ENCODE assay signal across 21 cellular contexts in genomic region chr1:203346755-203347102, GRCh38. TPM values are rescaled to one million over a fixed set of nuclear protein-coding genes. Genes with fewer than 3 reads are reported as not detected.
A peak's percentile ranks its signal among the peaks of the same experiment; 100 is the strongest.
DNase-seq lines count a peak whose midpoint lies in the region; ATAC-seq, FAIRE-seq and TF ChIP-seq lines count a peak whose summit lies in the region.
"Had no signal": no experiment of that assay in that cellular context is flagged by ENCODE, and none has a peak within 500 bp of the region (broad histone marks: within the 10 kb centered on the region; RNA-seq: fewer than 3 reads in every experiment).

No MANE protein-coding gene starts in this region.

- H3K9me3 ChIP-seq in A549: no peaks in the 10 kb centered on the region
- H3K9me3 ChIP-seq in HEK293 (ENCODE audit: control insufficient read depth, insufficient read depth, low read depth, low read length): no peaks in the 10 kb centered on the region
- H3K9me3 ChIP-seq in tibial artery: no peaks in the 10 kb centered on the region
- H3K9me3 ChIP-seq in ascending aorta: no peaks in the 10 kb centered on the region
- H3K9me3 ChIP-seq: BE2C, Peyer's patch, SJCRH30 had no signal

- CTCF ChIA-PET in A549 (lab: Yijun Ruan, JAX): interaction anchor here (0.8 to 23.4 kb wide), 9 partner anchors 9 to 356 kb away, joined by 3 to 510 read pairs (median 121); partner anchors contain the start of genes FMOD, OPTC and PRELP
- CTCF ChIA-PET in HEK293 (lab: Yijun Ruan, JAX): interaction anchor here (0.5 to 16.4 kb wide), 8 partner anchors 10 to 356 kb away, joined by 3 to 371 read pairs (median 5); partner anchors contain the start of gene PRELP

- no peak overlapping the region for H3K23ac ChIP-seq in mesendoderm (ENCODE audit: low read length)

- TF ChIP-seq CTCF in A549 (IDR thresholded peaks at IDR 0.05) (no peak), HEK293 (tag by site-specific recombination; IDR thresholded peaks at IDR 0.05) (no peak), tibial artery (IDR thresholded peaks at IDR 0.05) (no peak), foreskin keratinocyte (conservative IDR thresholded peaks at IDR 0.05) (no peak), ascending aorta (IDR thresholded peaks at IDR 0.05) (no peak)

- intact Hi-C loops in tibial artery (cut with DNase I; ENCODE audit: low total_unique reads): loop anchor here (10.0 kb wide), 1 partner anchor 358 kb away; no protein-coding TSS in a partner anchor
- intact Hi-C loops in ascending aorta (cut with DNase I): loop anchor here (10.0 kb wide), 1 partner anchor 348 kb away; no protein-coding TSS in a partner anchor

- no peak overlapping the region for H4K8ac ChIP-seq in mesendoderm (ENCODE audit: low read depth, low read length)

- H3K27ac ChIP-seq in A549 (no peak overlapping the region), HEK293 (ENCODE audit: extremely low read depth, low read depth, low read length) (no peak overlapping the region), mesendoderm (ENCODE audit: low read depth, low read length) (no peak overlapping the region), tibial artery (peak overlapping the region; percentile 73 to 90), foreskin keratinocyte (no peak overlapping the region), ascending aorta (no peak overlapping the region)
- H3K27ac ChIP-seq: Peyer's patch, SJCRH30 had no signal

- H3K36me3 ChIP-seq in HEK293 (ENCODE audit: control insufficient read depth in 2 of 2, insufficient read depth in 1 of 2, low read length in 2 of 2) (no peaks in the 10 kb centered on the region), mesendoderm (ENCODE audit: control insufficient read depth, insufficient read depth, low read length) (no peaks in the 10 kb centered on the region), tibial artery (peaks cover 6 to 17% (median 15%) of the 10 kb centered on the region in 3 donors), ascending aorta (peaks cover 6 to 23% of the 10 kb centered on the region in 2 donors)
- H3K36me3 ChIP-seq: BE2C, Peyer's patch, SJCRH30 had no signal

- H3K27me3 ChIP-seq in mesendoderm (ENCODE audit: insufficient read depth, low read length, poor library complexity) (no peaks in the 10 kb centered on the region), tibial artery (no peaks in the 10 kb centered on the region), foreskin keratinocyte (peaks cover 37% of the 10 kb centered on the region), ascending aorta (no peaks in the 10 kb centered on the region)
- H3K27me3 ChIP-seq: BE2C, Peyer's patch, SJCRH30 had no signal

- POLR2A ChIA-PET in A549 (lab: Yijun Ruan, JAX) (no interaction called here), HEK293 (lab: Yijun Ruan, JAX) (no interaction called here)

- no peak overlapping the region for H4K5ac ChIP-seq in mesendoderm (ENCODE audit: low read length)

- no peaks in the 10 kb centered on the region for H3K79me1 ChIP-seq in mesendoderm (ENCODE audit: low read length)

- H3K4me1 ChIP-seq in A549 (no peaks in the 10 kb centered on the region), HEK293 (ENCODE audit: control insufficient read depth, insufficient read depth, low read length) (no peaks in the 10 kb centered on the region), mesendoderm (ENCODE audit: control insufficient read depth, low read depth, low read length) (peaks cover 11% of the 10 kb centered on the region), tibial artery (peaks cover 0 to 93% (median 74%) of the 10 kb centered on the region in 4 donors), foreskin keratinocyte (no peaks in the 10 kb centered on the region), ascending aorta (peaks cover 3 to 65% of the 10 kb centered on the region in 2 donors)
- H3K4me1 ChIP-seq: BE2C had no signal

- no peak for TF ChIP-seq POLR2A in A549 (IDR thresholded peaks at IDR 0.05; ENCODE audit: low read length)

- H3K79me2 ChIP-seq in mesendoderm (ENCODE audit: control insufficient read depth, insufficient read depth, low read length): no peaks in the 10 kb centered on the region

- no peak overlapping the region for H3K56ac ChIP-seq in mesendoderm (ENCODE audit: low read length)

- H3K4me3 ChIP-seq in A549 (no peak overlapping the region), HEK293 (ENCODE audit: low read depth, low read length) (no peak overlapping the region), mesendoderm (ENCODE audit: low read length) (no peak overlapping the region), tibial artery (no peak overlapping the region), ascending aorta (peak overlapping the region in 1 of 2 donors; percentile 4)
- H3K4me3 ChIP-seq: Peyer's patch, SJCRH30 had no signal

- peak overlapping the region; percentile 73 for H2AK5ac ChIP-seq in mesendoderm (ENCODE audit: low read length)

- H2BK120ac ChIP-seq in mesendoderm (ENCODE audit: low read depth, low read length): no peak overlapping the region

- no peak for TF ChIP-seq RAD21 in A549 (conservative IDR thresholded peaks at IDR 0.05 in 1 of 2, IDR thresholded peaks at IDR 0.05 in 1 of 2)

- no peak for FAIRE-seq in A549 (lab: Jason Lieb, UNC)
- FAIRE-seq: G401.6, GM12892 had no signal

- DNase-seq in A549 (ENCODE audit: low read depth in 1 of 2, low spot score in 1 of 2) (no peak), mesendoderm (no peak), tibial artery (no peak), activated gamma-delta T cell treated with Interleukin-2 at 50 U/mL for 16 hours (no peak), foreskin keratinocyte (no peak), ascending aorta (ENCODE audit: low spot score in 2 of 2) (no peak)
- DNase-seq: BE2C; CD4-positive, alpha-beta memory T cell; Kasumi-1; NCI-H1694 treated with DMSO at 0.1 percent for 48 hours; NCI-H2081 treated with DMSO at 0.1 percent for 48 hours; NCI-H2171 treated with DMSO at 0.1 percent for 48 hours; NCI-H524 treated with DMSO at 0.1 percent for 48 hours; NCI-H82; Peyer's patch had no signal

- H3K4ac ChIP-seq in mesendoderm (ENCODE audit: low read depth, low read length): no peak overlapping the region

- ATAC-seq in A549 (no peak), foreskin keratinocyte (no peak)

- H3K4me2 ChIP-seq in A549: no peak overlapping the region
- H3K4me2 ChIP-seq in mesendoderm (ENCODE audit: low read length): no peak overlapping the region

- H3K18ac ChIP-seq in mesendoderm (ENCODE audit: low read length): no peak overlapping the region

- TF ChIP-seq EP300 in A549 (IDR thresholded peaks at IDR 0.05): no peak

- H3K9ac ChIP-seq in mesendoderm (ENCODE audit: low read length): no peak overlapping the region

- H2BK15ac ChIP-seq in mesendoderm (replicated peaks; ENCODE audit: low read depth): no peak overlapping the region

- H2BK5ac ChIP-seq in mesendoderm (ENCODE audit: low read length): no peak overlapping the region

- WGBS in A549 (ENCODE audit: missing lambda C conversion rate): 42% methylated on average over 3 of the region's 3 CpGs
- no CpG with 5 or more reads among the region's 3 CpGs for WGBS in mesendoderm (ENCODE audit: extremely low coverage, insufficient coverage, low lambda C conversion rate)

TF ChIP-seq in A549, 52 proteins besides CTCF, POLR2A, EP300 and RAD21 (continues in another document):
- no peak for TF ChIP-seq NR3C1 (IDR thresholded peaks at IDR 0.05)
- TF ChIP-seq, protein P1, sequence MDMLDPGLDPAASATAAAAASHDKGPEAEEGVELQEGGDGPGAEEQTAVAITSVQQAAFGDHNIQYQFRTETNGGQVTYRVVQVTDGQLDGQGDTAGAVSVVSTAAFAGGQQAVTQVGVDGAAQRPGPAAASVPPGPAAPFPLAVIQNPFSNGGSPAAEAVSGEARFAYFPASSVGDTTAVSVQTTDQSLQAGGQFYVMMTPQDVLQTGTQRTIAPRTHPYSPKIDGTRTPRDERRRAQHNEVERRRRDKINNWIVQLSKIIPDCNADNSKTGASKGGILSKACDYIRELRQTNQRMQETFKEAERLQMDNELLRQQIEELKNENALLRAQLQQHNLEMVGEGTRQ (IDR thresholded peaks at IDR 0.05): peak; percentile 37; the same call in 1 of the 2 replicates
- TF ChIP-seq ZFP36 (IDR thresholded peaks at IDR 0.05; ENCODE audit: borderline replicate concordance, partially characterized antibody): no peak
- TF ChIP-seq HEYL (CRISPR knock-in tag; IDR thresholded peaks at IDR 0.05): no peak
- TF ChIP-seq CHD2 (IDR thresholded peaks at IDR 0.05; ENCODE audit: low read length, partially characterized antibody): no peak

TF ChIP-seq in HEK293, 187 proteins besides CTCF, POLR2A, EP300 and RAD21:
- no peak for TF ChIP-seq GLI2 (tag by site-specific recombination; IDR thresholded peaks at IDR 0.05; ENCODE audit: borderline replicate concordance, low read depth)
- no peak for TF ChIP-seq OSR2 (tag by site-specific recombination; IDR thresholded peaks at IDR 0.05)
- TF ChIP-seq SCRT2 (tag by site-specific recombination; IDR thresholded peaks at IDR 0.05): peak; percentile 34; the same call in 1 of the 2 replicates

RNA-seq across cellular contexts. Expression of gene FMOD, which starts 4.2 kb away (rescaled TPM):
- polyA plus RNA-seq in A549 (2011; rRNA removed) (0.03 and 0.04 TPM in 2 replicates), A549 (2017; fragmentation: RNase III; extraction: RNeasy Plus Mini Kit Qiagen cat#74134 plus additional on column Dnase treatment) (not detected in 3 replicates), foreskin keratinocyte (0.35 and 0.60 TPM in 2 replicates)
- 0.01 TPM in 2 replicates for polyA plus RNA-seq in A549 (2012; cell fraction: cytosol; rRNA removed)
- polyA plus RNA-seq in A549 (2012; cell fraction: nucleus; rRNA removed): 0.02 TPM in 1 of 2 replicates, not detected in the other
- polyA minus RNA-seq in A549 (2011; rRNA and poly(A)+ RNA removed): not detected in 2 replicates
- polyA plus RNA-seq in mesendoderm (2013, experiment 1 of 2): 0.45 TPM
- 0.34 TPM for polyA plus RNA-seq in mesendoderm (2013, experiment 2 of 2)
- total RNA-seq in foreskin keratinocyte (0.28 and 0.54 TPM in 2 replicates), ascending aorta (92.3 TPM)
- total RNA-seq: CD4-positive, alpha-beta memory T cell; MCF 10A; OCI-LY7 had no signal
- polyA plus RNA-seq: CD4-positive, alpha-beta memory T cell had no signal

RNA-seq across cellular contexts. Expression of gene BTG2, which starts 41.4 kb away (rescaled TPM):
- polyA plus RNA-seq in A549 (2011; rRNA removed): 16.0 and 16.4 TPM in 2 replicates
- 3.9 and 5.7 TPM in 2 replicates for polyA plus RNA-seq in A549 (2012; cell fraction: cytosol; rRNA removed)
- 5.7 and 5.8 TPM in 2 replicates for polyA plus RNA-seq in A549 (2012; cell fraction: nucleus; rRNA removed)
- polyA plus RNA-seq in A549 (2017; fragmentation: RNase III; extraction: RNeasy Plus Mini Kit Qiagen cat#74134 plus additional on column Dnase treatment): 7.2 to 9.2 TPM (median 8.0 TPM) in 3 replicates
- polyA minus RNA-seq in A549 (2011; rRNA and poly(A)+ RNA removed): 14.9 and 16.4 TPM in 2 replicates
- 4.1 TPM for polyA plus RNA-seq in mesendoderm (2013, experiment 1 of 2)
- 3.9 TPM for polyA plus RNA-seq in mesendoderm (2013, experiment 2 of 2)
- total RNA-seq in foreskin keratinocyte: 25.5 and 26.5 TPM in 2 replicates
- 15.0 and 19.0 TPM in 2 replicates for polyA plus RNA-seq in foreskin keratinocyte
- 219 TPM for total RNA-seq in ascending aorta

Comparison
In these comparisons a context has a peak if more than half of its experiments do, and no peak if none do; other contexts are left out.
1. H3K27ac ChIP-seq: peak in tibial artery (2 of 2); none in A549 (0 of 2), HEK293 (single experiment), mesendoderm (single experiment), foreskin keratinocyte (single experiment) and ascending aorta (0 of 2).
2. RNA of gene FMOD, which starts 4.2 kb away (total RNA-seq): 92.3 TPM in ascending aorta (single experiment); 0.28 to 0.54 TPM in foreskin keratinocyte; every median in the first group is over 10 times any median in the second.